In the genomic region with DNA sequence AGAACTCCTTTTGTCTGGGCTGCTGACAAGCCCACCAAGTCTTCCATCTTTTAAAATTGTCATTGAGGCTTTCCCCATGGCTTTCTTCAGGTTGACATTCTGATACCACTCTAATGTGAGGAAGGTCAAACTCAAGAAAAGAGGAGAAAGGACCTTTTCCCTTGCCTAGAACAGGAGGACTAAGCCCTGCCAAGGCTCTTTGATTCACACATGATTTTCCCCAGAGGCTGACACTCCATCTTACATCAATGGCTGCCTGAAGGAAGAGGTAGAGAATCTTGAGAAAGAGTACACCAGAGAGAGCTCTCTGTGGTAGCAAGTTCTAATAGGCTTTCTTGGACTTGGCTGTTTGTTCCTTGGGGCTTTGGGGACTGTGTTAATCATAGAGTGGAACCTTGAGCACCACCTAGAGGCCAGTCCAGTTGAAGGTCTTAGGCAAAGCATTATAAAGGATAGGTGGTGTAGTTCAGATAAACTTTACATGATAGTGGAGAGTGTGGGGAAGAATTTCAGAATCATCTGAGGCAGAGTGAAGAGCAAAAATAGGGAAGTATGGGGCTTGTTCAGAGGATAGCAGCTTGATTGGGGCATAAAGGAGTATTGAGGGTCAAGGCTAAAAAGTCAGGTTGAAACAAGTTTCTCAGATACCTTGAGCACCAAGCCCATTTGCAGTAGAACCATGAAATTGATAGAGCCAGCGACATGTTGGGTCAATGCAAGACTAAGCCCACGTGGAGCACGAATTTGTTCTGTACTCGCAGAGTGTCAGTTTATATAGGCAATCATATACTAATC, we compare ENCODE assay signal across 8 cellular contexts. TPM values are rescaled to one million over a fixed set of nuclear protein-coding genes. Genes with fewer than 3 reads are reported as not detected.
DNase-seq lines count a peak whose midpoint lies in the region; ATAC-seq lines count a peak whose summit lies in the region.

No MANE protein-coding gene starts in this region.

- ATAC-seq in GM19468 (IDR thresholded peaks at IDR 0.05; ENCODE audit: extremely low read depth, unreplicated experiment) (peak; percentile 68), left cardiac atrium (peak; percentile 87 to 90)
- ATAC-seq in activated naive CD4-positive, alpha-beta T cell treated with anti-CD3 and anti-CD28 coated beads, Interleukin-2, amount 50 U/mL, for 72 hours = peak; percentile 82 to 89

- no peak overlapping the region for H3K27ac Mint-ChIP-seq in activated naive CD4-positive, alpha-beta T cell treated with anti-CD3 and anti-CD28 coated beads, Interleukin-2, amount 50 U/mL, for 72 hours

- H3K4me3 ChIP-seq in skeletal muscle cell (ENCODE audit: low read depth, low read length) = no peak overlapping the region

- H3K36me3 Mint-ChIP-seq in activated naive CD4-positive, alpha-beta T cell treated with anti-CD3 and anti-CD28 coated beads, Interleukin-2, amount 50 U/mL, for 72 hours = peaks cover 7 to 16% of the 10 kb centered on the region in 2 donors

- H3K9me3 Mint-ChIP-seq in activated naive CD4-positive, alpha-beta T cell treated with anti-CD3 and anti-CD28 coated beads, Interleukin-2, amount 50 U/mL, for 72 hours = no peaks in the 10 kb centered on the region

- DNase-seq in D341Med (ENCODE audit: low spot score) = peak; percentile 65
- peak; percentile 34 for DNase-seq in HuH-7.5 (ENCODE audit: low spot score)
- peak; percentile 61 for DNase-seq in SK-N-DZ (ENCODE audit: low spot score)
- peak in 1 of 2 donors; percentile 48 for DNase-seq in activated naive CD4-positive, alpha-beta T cell treated with anti-CD3 and anti-CD28 coated beads, Interleukin-2, amount 50 U/mL, for 72 hours (ENCODE audit: low spot score in 2 of 2)
- peak; percentile 68 for DNase-seq in left cardiac atrium
- DNase-seq in skeletal muscle cell (ENCODE audit: low read depth) = peak; percentile 32
- DNase-seq in posterior vena cava (ENCODE audit: low spot score) = no peak

- intact Hi-C loops in left cardiac atrium (cut with DNase I) (loop anchor here in 1 of 2 donors (2.0 kb wide), 1 partner anchor 153 kb away; no protein-coding TSS in a partner anchor), posterior vena cava (cut with DNase I) (loop anchor here (5.0 to 10.0 kb wide), 2 partner anchors 133 to 151 kb away; partner anchors contain the start of gene GNPDA1 (in 1 of the 2))

RNA-seq across cellular contexts. Expression of gene NDFIP1, which starts 36.7 kb away (rescaled TPM):
- 50.3 and 52.5 TPM in 2 replicates for polyA plus RNA-seq in SK-N-DZ (2014; cell fraction: cytosol; rRNA removed)
- 16.4 and 19.3 TPM in 2 replicates for polyA plus RNA-seq in SK-N-DZ (2014; cell fraction: nucleus; rRNA removed)
- 10 to 100 TPM; 70.5 to 92.3 TPM for total RNA-seq in activated naive CD4-positive, alpha-beta T cell treated with anti-CD3 and anti-CD28 coated beads, Interleukin-2, amount 50 U/mL, for 72 hours
- total RNA-seq in left cardiac atrium (10 to 100 TPM; 54.9 to 63.6 TPM), posterior vena cava (10 to 100 TPM; 78.5 to 81.0 TPM)
